Comparison of ENCODE assay signal across 8 cellular contexts in the genomic region with DNA sequence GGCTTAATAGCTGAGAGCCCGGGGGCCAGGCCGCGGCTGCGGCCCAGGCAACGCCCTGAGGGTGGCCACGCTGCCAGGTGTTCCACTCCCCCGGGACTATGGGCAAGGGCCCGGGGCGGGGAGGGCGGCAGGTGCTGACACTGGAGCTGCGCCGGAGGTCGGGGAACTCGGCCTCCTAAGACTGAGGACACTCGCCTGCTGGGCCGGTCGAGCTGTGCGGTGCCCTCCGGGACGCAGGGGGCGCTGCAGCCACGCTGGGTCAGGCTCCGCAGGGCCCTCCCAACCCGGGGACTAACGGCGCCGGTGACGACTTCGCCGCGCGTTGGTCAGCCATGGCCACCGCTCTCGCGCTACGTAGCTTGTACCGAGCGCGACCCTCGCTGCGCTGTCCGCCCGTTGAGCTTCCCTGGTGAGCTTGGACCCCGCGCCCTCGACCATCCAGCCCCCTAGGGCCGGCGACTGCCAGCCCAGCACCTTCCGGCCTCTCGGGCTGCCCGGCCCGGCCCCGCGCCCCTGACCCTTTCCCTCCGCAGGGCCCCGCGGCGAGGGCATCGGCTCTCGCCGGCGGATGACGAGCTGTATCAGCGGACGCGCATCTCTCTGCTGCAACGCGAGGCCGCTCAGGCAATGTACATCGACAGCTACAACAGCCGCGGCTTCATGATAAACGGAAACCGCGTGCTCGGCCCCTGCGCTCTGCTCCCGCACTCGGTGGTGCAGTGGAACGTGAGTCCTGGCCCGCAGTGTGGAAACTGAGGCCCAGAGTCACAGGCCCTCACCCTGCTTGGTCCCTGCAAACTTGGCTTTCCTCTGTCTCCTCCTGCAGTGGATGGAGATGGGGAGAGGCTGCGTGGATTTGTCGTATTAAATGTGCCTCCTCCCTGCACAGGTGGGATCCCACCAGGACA. TPM values are rescaled to one million over a fixed set of nuclear protein-coding genes. Genes with fewer than 3 reads are reported as not detected.
DNase-seq lines count a peak whose midpoint lies in the region; ATAC-seq and TF ChIP-seq lines count a peak whose summit lies in the region.

A gene with protein sequence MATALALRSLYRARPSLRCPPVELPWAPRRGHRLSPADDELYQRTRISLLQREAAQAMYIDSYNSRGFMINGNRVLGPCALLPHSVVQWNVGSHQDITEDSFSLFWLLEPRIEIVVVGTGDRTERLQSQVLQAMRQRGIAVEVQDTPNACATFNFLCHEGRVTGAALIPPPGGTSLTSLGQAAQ (plus strand): TSS at position 309 of the 908 bp plus-strand sequence. CDS start 24 bp downstream, at position 333.

- no peaks in the 10 kb centered on the region for H3K9me3 Mint-ChIP-seq in CD4-positive, alpha-beta T cell
- no peaks in the 10 kb centered on the region for H3K9me3 Mint-ChIP-seq in activated CD4-positive, alpha-beta memory T cell treated with anti-CD3 and anti-CD28 coated beads for 36 hours

- POLR2A ChIA-PET in CD4-positive, alpha-beta T cell (lab: Charles Lee): interaction anchor here (0.5 to 12.0 kb wide), 25 partner anchors 7 to 1509 kb away, joined by 3 to 331 read pairs (median 6); partner anchors contain the start of genes ARIH2, CCDC71, DAG1 and ELP6
- POLR2A ChIA-PET in activated CD4-positive, alpha-beta memory T cell treated with anti-CD3 and anti-CD28 coated beads for 36 hours (lab: Charles Lee): interaction anchor here (0.5 to 9.7 kb wide), 12 partner anchors 9 to 651 kb away, joined by 3 to 135 read pairs (median 4); partner anchors contain the start of genes ARIH2, P4HTM, QRICH1 and RHOA

- H3K9me3 ChIP-seq in CD4-positive, alpha-beta T cell (ENCODE audit: control insufficient read depth, low read length): no peaks in the 10 kb centered on the region
- H3K9me3 ChIP-seq in duodenal mucosa (ENCODE audit: control insufficient read depth in 1 of 2, low read length in 2 of 2): no peaks in the 10 kb centered on the region
- H3K9me3 ChIP-seq in lower lobe of right lung: no peaks in the 10 kb centered on the region

- peak within 1 kb of the TSS; percentile 97 for H3K9ac ChIP-seq in duodenal mucosa (ENCODE audit: low read depth in 1 of 2, low read length in 2 of 2)

- no peaks in the 10 kb centered on the region for H3K27me3 Mint-ChIP-seq in CD4-positive, alpha-beta T cell
- no peaks in the 10 kb centered on the region for H3K27me3 Mint-ChIP-seq in activated CD4-positive, alpha-beta memory T cell treated with anti-CD3 and anti-CD28 coated beads for 36 hours

- peaks cover 33 to 62% of the 10 kb centered on the region in 2 donors for H3K4me1 ChIP-seq in duodenal mucosa (ENCODE audit: control insufficient read depth in 1 of 2, insufficient read depth in 2 of 2, low read length in 2 of 2)
- peaks cover 50% of the 10 kb centered on the region for H3K4me1 ChIP-seq in lower lobe of right lung

- peak; percentile 99 for TF ChIP-seq CTCF in CD4-positive, alpha-beta T cell (IDR thresholded peaks at IDR 0.05)
- peak; percentile 98 for TF ChIP-seq CTCF in lower lobe of right lung (IDR thresholded peaks at IDR 0.05)

- H3K4me3 ChIP-seq in duodenal mucosa (ENCODE audit: low read depth in 1 of 2, low read length in 2 of 2): peak within 1 kb of the TSS; percentile 95 to 98
- H3K4me3 ChIP-seq in lower lobe of right lung: peak within 1 kb of the TSS; percentile 93

- ATAC-seq in CD4-positive, alpha-beta T cell (ENCODE audit: poor library complexity): peak; percentile 74
- ATAC-seq in GM19351 (IDR thresholded peaks at IDR 0.05; ENCODE audit: unreplicated experiment) (peak; percentile 50), HG03520 (IDR thresholded peaks at IDR 0.05; ENCODE audit: unreplicated experiment) (peak; percentile 46), lower lobe of right lung (peak; percentile 91 to 94)

- CTCF ChIA-PET in CD4-positive, alpha-beta T cell (lab: Charles Lee): interaction anchor here (0.5 to 5.2 kb wide), 20 partner anchors 9 to 1916 kb away, joined by 3 to 63 read pairs (median 4); partner anchors contain the start of genes IP6K2, KLHDC8B, P4HTM and QRICH1
- CTCF ChIA-PET in activated CD4-positive, alpha-beta memory T cell treated with anti-CD3 and anti-CD28 coated beads for 36 hours (lab: Charles Lee): interaction anchor here (0.8 to 6.3 kb wide), 17 partner anchors 9 to 427 kb away, joined by 3 to 88 read pairs (median 5); partner anchors contain the start of genes ARIH2, P4HTM, QRICH1 and USP19

- H3K4me1 Mint-ChIP-seq in CD4-positive, alpha-beta T cell (ENCODE audit: low read depth): peaks cover 50% of the 10 kb centered on the region
- H3K4me1 Mint-ChIP-seq in activated CD4-positive, alpha-beta memory T cell treated with anti-CD3 and anti-CD28 coated beads for 36 hours (ENCODE audit: low read depth): peaks cover 56% of the 10 kb centered on the region

- peak within 1 kb of the TSS; percentile 98 for H3K27ac ChIP-seq in CD4-positive, alpha-beta T cell (ENCODE audit: low read depth, low read length)
- H3K27ac ChIP-seq in duodenal mucosa (ENCODE audit: low read depth, low read length): peak within 1 kb of the TSS; percentile 100
- peak within 1 kb of the TSS; percentile 100 for H3K27ac ChIP-seq in lower lobe of right lung

- H3K4me3 Mint-ChIP-seq in CD4-positive, alpha-beta T cell: peak within 1 kb of the TSS; percentile 95
- peak within 1 kb of the TSS; percentile 97 for H3K4me3 Mint-ChIP-seq in activated CD4-positive, alpha-beta memory T cell treated with anti-CD3 and anti-CD28 coated beads for 36 hours

- H3K36me3 Mint-ChIP-seq in CD4-positive, alpha-beta T cell (ENCODE audit: low read depth): peaks cover 57% of the 10 kb centered on the region
- H3K36me3 Mint-ChIP-seq in activated CD4-positive, alpha-beta memory T cell treated with anti-CD3 and anti-CD28 coated beads for 36 hours: peaks cover 45% of the 10 kb centered on the region

- intact Hi-C loops in CD4-positive, alpha-beta T cell (cut with DNase I, micrococcal nuclease): loop anchor here (1.0 to 10.0 kb wide), 10 partner anchors 7 to 913 kb away; partner anchors contain the start of genes QRICH1 (in 2 of the 2), APEH (in 1 of the 2), ARIH2 (in 1 of the 2) and IMPDH2 (in 1 of the 2)
- intact Hi-C loops in activated CD4-positive, alpha-beta memory T cell treated with anti-CD3 and anti-CD28 coated beads for 36 hours (cut with micrococcal nuclease): loop anchor here (1.0 to 10.0 kb wide), 8 partner anchors 7 to 423 kb away; partner anchors contain the start of genes IMPDH2, IP6K2, QRICH1 and RHOA
- intact Hi-C loops in lower lobe of right lung (cut with DNase I): no loop called here

- H3K36me3 ChIP-seq in duodenal mucosa (ENCODE audit: control insufficient read depth in 1 of 2, insufficient read depth in 2 of 2, low read length in 2 of 2) (peaks cover 28 to 33% of the 10 kb centered on the region in 2 donors), lower lobe of right lung (peaks cover 42% of the 10 kb centered on the region)

- DNase-seq in CD4-positive, alpha-beta T cell: peak; percentile 81 to 92 (median 88)
- DNase-seq in NCI-H748 treated with DMSO at 0.1 percent for 48 hours (lab: John Stamatoyannopoulos, UW): peak; percentile 67
- DNase-seq in activated CD4-positive, alpha-beta memory T cell treated with anti-CD3 and anti-CD28 coated beads for 36 hours: peak; percentile 96
- DNase-seq in lower lobe of right lung: peak; percentile 96
- DNase-seq in stimulated activated CD4-positive, alpha-beta T cell treated with anti-CD3 and anti-CD28 coated beads, TNF-alpha, amount 100 ng/mL, for 24 hours (ENCODE audit: low read depth in 3 of 3): peak; percentile 83 to 92 (median 86)

- H3K27me3 ChIP-seq in CD4-positive, alpha-beta T cell (ENCODE audit: control insufficient read depth, insufficient read depth, low read length): no peaks in the 10 kb centered on the region
- no peaks in the 10 kb centered on the region for H3K27me3 ChIP-seq in duodenal mucosa (ENCODE audit: control insufficient read depth in 1 of 2, insufficient read depth in 2 of 2, low read length in 2 of 2)
- no peaks in the 10 kb centered on the region for H3K27me3 ChIP-seq in lower lobe of right lung (ENCODE audit: low read depth)

- peak within 1 kb of the TSS; percentile 90 for H3K27ac Mint-ChIP-seq in CD4-positive, alpha-beta T cell
- peak within 1 kb of the TSS; percentile 98 for H3K27ac Mint-ChIP-seq in activated CD4-positive, alpha-beta memory T cell treated with anti-CD3 and anti-CD28 coated beads for 36 hours

RNA-seq across cellular contexts. Expression of the gene that starts here (rescaled TPM):
- 10 to 100 TPM; 52.7 to 53.2 TPM for total RNA-seq in CD4-positive, alpha-beta T cell
- total RNA-seq in activated CD4-positive, alpha-beta memory T cell treated with anti-CD3 and anti-CD28 coated beads for 36 hours: 100 to 1,000 TPM; 101 to 106 TPM
- total RNA-seq in lower lobe of right lung: 85.6 TPM

Comparison
In these comparisons a context has a peak if more than half of its experiments do, and no peak if none do; other contexts are left out.
1. Peak in every context shown above with its lines: DNase-seq, ATAC-seq, H3K4me3 ChIP-seq and H3K27ac ChIP-seq.